Comparison of ENCODE assay signal across 1 cellular context in the genomic region with DNA sequence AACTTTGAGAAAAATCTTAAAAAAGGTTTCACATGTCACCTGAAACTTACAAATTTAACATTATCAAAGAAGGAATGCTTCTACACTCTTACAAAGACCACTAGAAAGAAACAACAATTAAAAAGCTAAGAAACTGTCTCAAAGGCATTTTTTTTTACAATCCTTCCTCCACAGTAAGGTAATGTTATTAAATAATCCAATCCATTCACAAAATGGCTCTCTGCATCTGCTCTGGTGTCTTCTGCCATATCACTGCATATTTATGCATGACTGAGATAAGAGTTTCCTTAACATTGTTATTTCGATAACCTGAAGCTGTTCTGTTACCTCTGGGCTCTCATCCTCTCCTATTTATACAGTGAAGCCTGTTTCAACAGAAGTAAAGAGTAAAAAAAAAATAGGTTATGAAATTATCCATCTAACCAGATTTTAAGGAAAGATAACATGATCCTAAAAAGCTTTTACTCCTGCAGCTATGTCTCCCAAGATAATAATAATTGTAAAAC.
TF ChIP-seq lines count a peak whose summit lies in the region.

No MANE protein-coding gene starts in this region.

TF ChIP-seq in SK-N-SH, 30 proteins besides CTCF, POLR2A, EP300 and RAD21 (continued from another document):
- TF ChIP-seq POLR2AphosphoS5 (IDR thresholded peaks at IDR 0.05; ENCODE audit: low read depth, low read length) (peak; percentile 17; the same call in 1 of the 2 replicates), MXI1 (IDR thresholded peaks at IDR 0.05; ENCODE audit: low read depth, low read length) (no peak), EZH2phosphoT487 (IDR thresholded peaks at IDR 0.05; ENCODE audit: borderline replicate concordance, low read depth) (no peak), SMC3 (IDR thresholded peaks at IDR 0.05; ENCODE audit: low read depth, low read length) (no peak)
- TF ChIP-seq, protein P1, sequence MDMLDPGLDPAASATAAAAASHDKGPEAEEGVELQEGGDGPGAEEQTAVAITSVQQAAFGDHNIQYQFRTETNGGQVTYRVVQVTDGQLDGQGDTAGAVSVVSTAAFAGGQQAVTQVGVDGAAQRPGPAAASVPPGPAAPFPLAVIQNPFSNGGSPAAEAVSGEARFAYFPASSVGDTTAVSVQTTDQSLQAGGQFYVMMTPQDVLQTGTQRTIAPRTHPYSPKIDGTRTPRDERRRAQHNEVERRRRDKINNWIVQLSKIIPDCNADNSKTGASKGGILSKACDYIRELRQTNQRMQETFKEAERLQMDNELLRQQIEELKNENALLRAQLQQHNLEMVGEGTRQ (IDR thresholded peaks at IDR 0.05; ENCODE audit: borderline replicate concordance, low read depth, low read length): no peak
